Comparison of ENCODE assay signal across 38 cellular contexts in genomic region chr3:81638480-81638879, GRCh38.
"Had no signal": no experiment of that assay in that cellular context is flagged by ENCODE, and none has a peak within 500 bp of the region (broad histone marks: within the 10 kb centered on the region; RNA-seq: fewer than 3 reads in every experiment).

No MANE protein-coding gene starts in this region.

- H3K27ac ChIP-seq: adrenal gland, ascending aorta, cardiac muscle cell, VCaP had no signal

- H3K4me3 Mint-ChIP-seq: activated B cell treated with CpG ODN at 0.5 μM for 24 hours; activated CD4-positive, alpha-beta memory T cell treated with anti-CD3 and anti-CD28 coated beads for 36 hours; activated CD4-positive, alpha-beta T cell treated with anti-CD3 and anti-CD28 coated beads, Interleukin-2, amount 10 ng/mL, durations not matched to agents 24 days and 14 days; activated CD8-positive, alpha-beta T cell treated with anti-CD3 and anti-CD28 coated beads for 36 hours; activated naive CD8-positive, alpha-beta T cell treated with anti-CD3 and anti-CD28 coated beads for 36 hours; activated T-cell treated with anti-CD3 and anti-CD28 coated beads, Interleukin-2, amount 50 U/mL, for 4 hours; activated T-cell treated with anti-CD3 and anti-CD28 coated beads, Interleukin-2, amount 50 U/mL, for 72 hours; activated T-helper 1 cell treated with anti-CD3 and anti-CD28 coated beads, Interleukin-12 subunit alpha, Interleukin-12 subunit beta, Interleukin-2, Interleukin-4 antibody, amounts not matched to agents 30 ng/mL and 10 ng/mL and 1 ng/mL, durations not matched to agents 14 hours and 24 hours and 36 hours; activated T-helper 17 cell treated with anti-CD3 and anti-CD28 coated beads, Interleukin-2, amount 50 U/mL, for 72 hours; brain; central memory CD8-positive, alpha-beta T cell; T-helper 1 cell treated with Interleukin-12 subunit alpha and Interleukin-12 subunit beta and Interleukin-4 antibody, amounts not matched to agents 30 μg/mL and 1 μg/mL, for 36 hours; T-helper 2 cell treated with Interferon-gamma antibody and Interleukin-4, amounts not matched to agents 5 μg/mL and 100 μg/mL, for 36 hours had no signal

- ATAC-seq: activated CD8-positive, alpha-beta T cell treated with anti-CD3 and anti-CD28 coated beads for 36 hours; activated naive CD4-positive, alpha-beta T cell treated with anti-CD3 and anti-CD28 coated beads, Interleukin-2, amount 50 U/mL, for 72 hours; activated T-cell treated with anti-CD3 and anti-CD28 coated beads, Interleukin-2, amount 50 U/mL, for 4 hours; activated T-cell treated with anti-CD3 and anti-CD28 coated beads, Interleukin-2, amount 50 U/mL, for 72 hours; activated T-helper 17 cell treated with anti-CD3 and anti-CD28 coated beads, Interleukin-2, amount 50 U/mL, for 72 hours had no signal

- H3K4me3 ChIP-seq: adrenal gland, ascending aorta, cardiac muscle cell had no signal

- H3K9me3 Mint-ChIP-seq: activated B cell treated with CpG ODN at 0.5 μM for 24 hours; activated CD4-positive, alpha-beta memory T cell treated with anti-CD3 and anti-CD28 coated beads for 36 hours; activated CD4-positive, alpha-beta T cell treated with anti-CD3 and anti-CD28 coated beads, Interleukin-2, amount 10 ng/mL, durations not matched to agents 24 days and 14 days; activated CD8-positive, alpha-beta T cell treated with anti-CD3 and anti-CD28 coated beads for 36 hours; activated naive CD4-positive, alpha-beta T cell treated with anti-CD3 and anti-CD28 coated beads, Interleukin-2, amount 50 U/mL, for 72 hours; activated T-cell treated with anti-CD3 and anti-CD28 coated beads, Interleukin-2, amount 50 U/mL, for 4 hours; activated T-cell treated with anti-CD3 and anti-CD28 coated beads, Interleukin-2, amount 50 U/mL, for 72 hours; activated T-helper 1 cell treated with anti-CD3 and anti-CD28 coated beads, Interleukin-12 subunit alpha, Interleukin-12 subunit beta, Interleukin-2, Interleukin-4 antibody, amounts not matched to agents 30 ng/mL and 10 ng/mL and 1 ng/mL, durations not matched to agents 14 hours and 24 hours and 36 hours; activated T-helper 17 cell treated with anti-CD3 and anti-CD28 coated beads, Interleukin-2, amount 50 U/mL, for 72 hours; brain; central memory CD8-positive, alpha-beta T cell; T-helper 1 cell treated with Interleukin-12 subunit alpha and Interleukin-12 subunit beta and Interleukin-4 antibody, amounts not matched to agents 30 μg/mL and 1 μg/mL, for 36 hours; T-helper 2 cell treated with Interferon-gamma antibody and Interleukin-4, amounts not matched to agents 5 μg/mL and 100 μg/mL, for 36 hours had no signal

- H3K4me1 Mint-ChIP-seq: activated B cell treated with CpG ODN at 0.5 μM for 24 hours; activated CD4-positive, alpha-beta T cell treated with anti-CD3 and anti-CD28 coated beads, Interleukin-2, amount 10 ng/mL, durations not matched to agents 24 days and 14 days; activated naive CD8-positive, alpha-beta T cell treated with anti-CD3 and anti-CD28 coated beads for 36 hours; activated T-helper 17 cell treated with anti-CD3 and anti-CD28 coated beads, Interleukin-2, amount 50 U/mL, for 72 hours; brain; central memory CD8-positive, alpha-beta T cell had no signal

- H3K36me3 ChIP-seq: adrenal gland, cardiac muscle cell had no signal

- H3K27me3 Mint-ChIP-seq: activated B cell treated with CpG ODN at 0.5 μM for 24 hours; activated CD4-positive, alpha-beta memory T cell treated with anti-CD3 and anti-CD28 coated beads for 36 hours; activated CD4-positive, alpha-beta T cell treated with anti-CD3 and anti-CD28 coated beads, Interleukin-2, amount 10 ng/mL, durations not matched to agents 24 days and 14 days; activated CD8-positive, alpha-beta T cell treated with anti-CD3 and anti-CD28 coated beads for 36 hours; activated naive CD8-positive, alpha-beta T cell treated with anti-CD3 and anti-CD28 coated beads for 36 hours; activated T-helper 17 cell treated with anti-CD3 and anti-CD28 coated beads, Interleukin-2, amount 50 U/mL, for 72 hours; brain; central memory CD8-positive, alpha-beta T cell had no signal

- H3K4me1 ChIP-seq: adrenal gland, ascending aorta had no signal

- H3K27ac Mint-ChIP-seq: activated B cell treated with CpG ODN at 0.5 μM for 24 hours; activated CD4-positive, alpha-beta memory T cell treated with anti-CD3 and anti-CD28 coated beads for 36 hours; activated CD4-positive, alpha-beta T cell treated with anti-CD3 and anti-CD28 coated beads, Interleukin-2, amount 10 ng/mL, durations not matched to agents 24 days and 14 days; activated CD8-positive, alpha-beta T cell treated with anti-CD3 and anti-CD28 coated beads for 36 hours; activated naive CD4-positive, alpha-beta T cell treated with anti-CD3 and anti-CD28 coated beads, Interleukin-2, amount 50 U/mL, for 72 hours; activated naive CD8-positive, alpha-beta T cell treated with anti-CD3 and anti-CD28 coated beads for 36 hours; activated T-cell treated with anti-CD3 and anti-CD28 coated beads, Interleukin-2, amount 50 U/mL, for 72 hours; activated T-helper 1 cell treated with anti-CD3 and anti-CD28 coated beads, Interleukin-12 subunit alpha, Interleukin-12 subunit beta, Interleukin-2, Interleukin-4 antibody, amounts not matched to agents 30 ng/mL and 10 ng/mL and 1 ng/mL, durations not matched to agents 14 hours and 24 hours and 36 hours; activated T-helper 17 cell treated with anti-CD3 and anti-CD28 coated beads, Interleukin-2, amount 50 U/mL, for 72 hours; brain; T-helper 1 cell treated with Interleukin-12 subunit alpha and Interleukin-12 subunit beta and Interleukin-4 antibody, amounts not matched to agents 30 μg/mL and 1 μg/mL, for 36 hours; T-helper 2 cell treated with Interferon-gamma antibody and Interleukin-4, amounts not matched to agents 5 μg/mL and 100 μg/mL, for 36 hours had no signal

- H3K27me3 ChIP-seq: adrenal gland, ascending aorta, cardiac muscle cell had no signal

- FAIRE-seq: bronchial epithelial cell, TTC549 had no signal

- H3K9me3 ChIP-seq: adrenal gland, ascending aorta had no signal

- DNase-seq: activated B cell treated with CpG ODN at 0.5 μM for 24 hours; activated CD4-positive, alpha-beta memory T cell treated with anti-CD3 and anti-CD28 coated beads for 36 hours; activated CD4-positive, alpha-beta T cell treated with anti-CD3 and anti-CD28 coated beads for 4 hours; activated CD4-positive, alpha-beta T cell treated with anti-CD3 and anti-CD28 coated beads, Interleukin-2, amount 10 ng/mL, durations not matched to agents 24 days and 14 days; activated CD4-positive, alpha-beta T cell treated with anti-CD3 and anti-CD28 coated beads, Interleukin-2, amount 50 U/mL, for 1 hour; activated CD4-positive, alpha-beta T cell treated with anti-CD3 and anti-CD28 coated beads, Interleukin-2, amount 50 U/mL, for 4 hours; activated CD4-positive, CD25-positive, alpha-beta regulatory T cell treated with anti-CD3 and anti-CD28 coated beads, Interleukin-2, amount 50 U/mL, for 72 hours; activated CD8-positive, alpha-beta memory T cell treated with anti-CD3 and anti-CD28 coated beads, Interleukin-2, amount 50 U/mL, for 4 hours; activated CD8-positive, alpha-beta T cell treated with anti-CD3 and anti-CD28 coated beads for 36 hours; activated effector memory CD4-positive, alpha-beta T cell treated with Interleukin-2 at 50 U/mL for 16 hours; activated gamma-delta T cell; activated naive CD4-positive, alpha-beta T cell treated with anti-CD3 and anti-CD28 coated beads, Interleukin-2, amount 50 U/mL, for 16 hours; activated naive CD4-positive, alpha-beta T cell treated with Interleukin-2 at 50 U/mL for 16 hours; activated naive CD8-positive, alpha-beta T cell treated with anti-CD3 and anti-CD28 coated beads for 36 hours; activated T-cell treated with anti-CD3 and anti-CD28 coated beads for 4 hours; activated T-cell treated with anti-CD3 and anti-CD28 coated beads, Interleukin-2, amount 50 U/mL, for 1 hour; activated T-cell treated with anti-CD3 and anti-CD28 coated beads, Interleukin-2, amount 50 U/mL, for 4 hours; activated T-cell treated with anti-CD3 and anti-CD28 coated beads, Interleukin-2, amount 50 U/mL, for 72 hours; adrenal gland; amygdala; anterior cingulate cortex; caudate nucleus; cerebellar nuclear complex; T-helper 1 cell; T-helper 2 cell; T-helper 9 cell had no signal

- H3K36me3 Mint-ChIP-seq: brain had no signal
